5 cellular contexts compared by ENCODE assay signal in the genomic region with DNA sequence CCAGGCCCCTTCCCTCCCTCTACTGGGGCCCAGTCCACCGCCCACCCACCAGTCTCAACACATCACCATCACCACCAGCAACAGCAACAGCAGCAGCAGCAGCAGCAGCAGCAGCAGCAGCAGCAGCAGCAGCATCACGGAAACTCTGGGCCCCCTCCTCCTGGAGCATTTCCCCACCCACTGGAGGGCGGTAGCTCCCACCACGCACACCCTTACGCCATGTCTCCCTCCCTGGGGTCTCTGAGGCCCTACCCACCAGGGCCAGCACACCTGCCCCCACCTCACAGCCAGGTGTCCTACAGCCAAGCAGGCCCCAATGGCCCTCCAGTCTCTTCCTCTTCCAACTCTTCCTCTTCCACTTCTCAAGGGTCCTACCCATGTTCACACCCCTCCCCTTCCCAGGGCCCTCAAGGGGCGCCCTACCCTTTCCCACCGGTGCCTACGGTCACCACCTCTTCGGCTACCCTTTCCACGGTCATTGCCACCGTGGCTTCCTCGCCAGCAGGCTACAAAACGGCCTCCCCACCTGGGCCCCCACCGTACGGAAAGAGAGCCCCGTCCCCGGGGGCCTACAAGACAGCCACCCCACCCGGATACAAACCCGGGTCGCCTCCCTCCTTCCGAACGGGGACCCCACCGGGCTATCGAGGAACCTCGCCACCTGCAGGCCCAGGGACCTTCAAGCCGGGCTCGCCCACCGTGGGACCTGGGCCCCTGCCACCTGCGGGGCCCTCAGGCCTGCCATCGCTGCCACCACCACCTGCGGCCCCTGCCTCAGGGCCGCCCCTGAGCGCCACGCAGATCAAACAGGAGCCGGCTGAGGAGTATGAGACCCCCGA. TPM values are rescaled to one million over a fixed set of nuclear protein-coding genes. Genes with fewer than 3 reads are reported as not detected.
A peak's percentile ranks its signal among the peaks of the same experiment; 100 is the strongest.
DNase-seq lines count a peak whose midpoint lies in the region; ATAC-seq lines count a peak whose summit lies in the region.

No MANE protein-coding gene starts in this region.

- peak overlapping the region; percentile 97 for H3K27ac ChIP-seq in temporal lobe (ENCODE audit: low read depth, low read length)

- no peaks in the 10 kb centered on the region for H3K9me3 ChIP-seq in iPS-15b (ENCODE audit: control insufficient read depth, insufficient read depth, low read length)

- no peaks in the 10 kb centered on the region for H3K4me1 ChIP-seq in iPS-15b (ENCODE audit: control insufficient read depth, insufficient read depth, low read length)

- ATAC-seq in HG02938 (IDR thresholded peaks at IDR 0.05; ENCODE audit: unreplicated experiment) (peak; percentile 1), HG03565 (IDR thresholded peaks at IDR 0.05; ENCODE audit: unreplicated experiment) (no peak)

- H3K4me3 ChIP-seq in iPS-15b (ENCODE audit: low read depth, low read length), result peak overlapping the region; percentile 71

- peaks cover 44% of the 10 kb centered on the region for H3K36me3 ChIP-seq in iPS-15b (ENCODE audit: control insufficient read depth, insufficient read depth, low read length)

- peak; percentile 76 for DNase-seq in activated CD4-positive, alpha-beta T cell treated with anti-CD3 and anti-CD28 coated beads for 48 hours

- no peaks in the 10 kb centered on the region for H3K27me3 ChIP-seq in iPS-15b (ENCODE audit: control insufficient read depth, insufficient read depth, low read length)

- H3K9ac ChIP-seq in iPS-15b (ENCODE audit: low read depth, low read length), result peak overlapping the region; percentile 32

RNA-seq across cellular contexts. Expression of gene RNU7-1, which starts 6.8 kb away (rescaled TPM):
- total RNA-seq in temporal lobe, result not detected

RNA-seq across cellular contexts. Expression of gene C12orf57, which starts 7.0 kb away (rescaled TPM):
- 276 TPM for total RNA-seq in temporal lobe

RNA-seq across cellular contexts. Expression of gene ATN1, which starts 9.1 kb away (rescaled TPM):
- total RNA-seq in temporal lobe, result 34.2 TPM

RNA-seq across cellular contexts. Expression of gene PTPN6, which starts 14.3 kb away (rescaled TPM):
- 2.5 TPM for total RNA-seq in temporal lobe

RNA-seq across cellular contexts. Expression of gene ENO2, which starts 22.5 kb away (rescaled TPM):
- total RNA-seq in temporal lobe, result 164 TPM
